In the genomic region with DNA sequence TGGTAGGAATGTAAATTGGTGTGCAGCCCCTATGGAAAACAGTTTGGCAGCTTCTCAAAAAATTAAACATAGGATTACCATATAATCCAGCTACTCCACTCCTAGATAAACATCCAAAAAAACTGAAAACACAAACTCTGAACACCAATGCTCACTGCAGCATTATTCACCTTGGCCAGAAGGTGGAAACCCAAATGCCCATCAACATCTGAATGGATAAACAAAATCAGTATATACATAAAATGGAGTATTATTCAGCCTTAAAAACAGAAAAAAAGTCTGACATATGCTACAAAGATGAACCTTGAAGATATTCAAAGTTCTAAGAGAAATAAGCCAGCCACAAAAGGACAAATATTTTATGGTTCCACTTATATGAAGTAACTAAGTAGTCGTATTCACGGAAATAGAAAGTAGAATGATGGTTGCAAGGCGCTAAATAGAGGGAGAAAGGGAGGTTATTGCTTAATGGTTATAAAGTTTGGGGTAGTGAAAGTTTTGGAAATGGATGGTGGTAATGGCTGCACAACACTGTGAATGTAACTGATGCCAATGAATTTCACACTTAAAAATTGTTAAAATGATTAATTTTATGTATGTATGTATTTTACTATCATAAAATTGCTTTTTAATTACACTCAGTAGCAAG, we compare ENCODE assay signal across 12 cellular contexts. TPM values are rescaled to one million over a fixed set of nuclear protein-coding genes. Genes with fewer than 3 reads are reported as not detected.
A peak's percentile ranks its signal among the peaks of the same experiment; 100 is the strongest.
DNase-seq lines count a peak whose midpoint lies in the region; ATAC-seq and TF ChIP-seq lines count a peak whose summit lies in the region.
"Had no signal": no experiment of that assay in that cellular context is flagged by ENCODE, and none has a peak within 500 bp of the region (broad histone marks: within the 10 kb centered on the region; RNA-seq: fewer than 3 reads in every experiment).

No MANE protein-coding gene starts in this region.

- H3K27ac ChIP-seq in substantia nigra (ENCODE audit: low read depth, low read length, poor library complexity, severe bottlenecking): no peak overlapping the region
- H3K27ac ChIP-seq: Peyer's patch had no signal

- peak overlapping the region; percentile 79 for H3K27ac Mint-ChIP-seq in activated T-helper 17 cell treated with anti-CD3 and anti-CD28 coated beads, Interleukin-2, amount 50 U/mL, for 72 hours
- H3K27ac Mint-ChIP-seq in progenitor cell of endocrine pancreas: no peak overlapping the region

- no peak overlapping the region for H2AFZ ChIP-seq in Loucy (ENCODE audit: low read length)

- peak overlapping the region; percentile 85 for H3K9ac ChIP-seq in Loucy (ENCODE audit: low read depth, low read length, poor library complexity, severe bottlenecking)

- H3K4me3 ChIP-seq in Loucy (ENCODE audit: low read length, poor library complexity, severe bottlenecking): peak overlapping the region; percentile 22
- H3K4me3 ChIP-seq: Peyer's patch had no signal

- no peaks in the 10 kb centered on the region for H3K27me3 ChIP-seq in Loucy (ENCODE audit: insufficient read depth, low read length, poor library complexity, severe bottlenecking)
- H3K27me3 ChIP-seq: Peyer's patch had no signal

- peaks cover 44% of the 10 kb centered on the region for H4K20me1 ChIP-seq in Loucy (ENCODE audit: insufficient read depth, low read length, poor library complexity, severe bottlenecking)

- peaks cover 43% of the 10 kb centered on the region for H3K4me1 ChIP-seq in Loucy (ENCODE audit: insufficient read depth, low read length, poor library complexity, severe bottlenecking)

- H3K4me2 ChIP-seq in Loucy (ENCODE audit: low read depth, low read length, poor library complexity, severe bottlenecking): peak overlapping the region; percentile 80

- peaks cover 82% of the 10 kb centered on the region for H3K79me2 ChIP-seq in Loucy (ENCODE audit: insufficient read depth, low read length)

- DNase-seq in activated T-cell treated with anti-CD3 and anti-CD28 coated beads, Interleukin-2, amount 50 U/mL, for 4 hours: no peak
- no peak for DNase-seq in activated T-cell treated with anti-CD3 and anti-CD28 coated beads, Interleukin-2, amount 50 U/mL, for 1 hour
- DNase-seq in progenitor cell of endocrine pancreas (ENCODE audit: low spot score, unreplicated experiment) (no peak), substantia nigra (lab: John Stamatoyannopoulos, UW) (no peak), NCI-H187 (lab: John Stamatoyannopoulos, UW) (no peak), iPS-NIHi7 (ENCODE audit: extremely low spot score) (no peak)
- DNase-seq: NCI-H345, nucleus accumbens, Peyer's patch, T1000 had no signal

- H3K27me3 Mint-ChIP-seq in activated T-cell treated with anti-CD3 and anti-CD28 coated beads, Interleukin-2, amount 50 U/mL, for 4 hours (ENCODE audit: low read depth): no peaks in the 10 kb centered on the region
- no peaks in the 10 kb centered on the region for H3K27me3 Mint-ChIP-seq in activated T-helper 17 cell treated with anti-CD3 and anti-CD28 coated beads, Interleukin-2, amount 50 U/mL, for 72 hours
- H3K27me3 Mint-ChIP-seq in progenitor cell of endocrine pancreas: no peaks in the 10 kb centered on the region

- TF ChIP-seq CTCF in Loucy (conservative IDR thresholded peaks at IDR 0.05; ENCODE audit: low read length) (peak; percentile 48), progenitor cell of endocrine pancreas (IDR thresholded peaks at IDR 0.05; ENCODE audit: unreplicated experiment) (peak; percentile 42)

- peaks cover 21% of the 10 kb centered on the region; the same call in 1 of the 2 replicates for H3K36me3 ChIP-seq in Loucy (ENCODE audit: insufficient read depth, low read length)

- no peak for ATAC-seq in activated T-cell treated with anti-CD3 and anti-CD28 coated beads, Interleukin-2, amount 50 U/mL, for 4 hours
- no peak for ATAC-seq in activated T-helper 17 cell treated with anti-CD3 and anti-CD28 coated beads, Interleukin-2, amount 50 U/mL, for 72 hours (replicated peaks)

- peak overlapping the region; percentile 33 for H3K4me3 Mint-ChIP-seq in activated T-cell treated with anti-CD3 and anti-CD28 coated beads, Interleukin-2, amount 50 U/mL, for 4 hours
- peak overlapping the region; percentile 39 for H3K4me3 Mint-ChIP-seq in activated T-helper 17 cell treated with anti-CD3 and anti-CD28 coated beads, Interleukin-2, amount 50 U/mL, for 72 hours
- H3K4me3 Mint-ChIP-seq in progenitor cell of endocrine pancreas (ENCODE audit: low read depth): no peak overlapping the region

- H3K9me3 ChIP-seq in Loucy (ENCODE audit: insufficient read depth, low read depth, low read length): no peaks in the 10 kb centered on the region
- H3K9me3 ChIP-seq: Peyer's patch had no signal

- peaks cover 18% of the 10 kb centered on the region for H3K36me3 Mint-ChIP-seq in activated T-cell treated with anti-CD3 and anti-CD28 coated beads, Interleukin-2, amount 50 U/mL, for 4 hours (ENCODE audit: insufficient read depth)
- H3K36me3 Mint-ChIP-seq in activated T-helper 17 cell treated with anti-CD3 and anti-CD28 coated beads, Interleukin-2, amount 50 U/mL, for 72 hours (ENCODE audit: low read depth): peaks cover 63% of the 10 kb centered on the region
- peaks cover 2% of the 10 kb centered on the region for H3K36me3 Mint-ChIP-seq in progenitor cell of endocrine pancreas (ENCODE audit: insufficient read depth)

- H3F3A ChIP-seq in Loucy (ENCODE audit: low read depth): no peaks in the 10 kb centered on the region

- no peaks in the 10 kb centered on the region for H3K9me2 ChIP-seq in Loucy (replicated peaks; ENCODE audit: low read depth, low read length)

- H3K9me3 Mint-ChIP-seq in activated T-cell treated with anti-CD3 and anti-CD28 coated beads, Interleukin-2, amount 50 U/mL, for 4 hours: no peaks in the 10 kb centered on the region
- no peaks in the 10 kb centered on the region for H3K9me3 Mint-ChIP-seq in activated T-helper 17 cell treated with anti-CD3 and anti-CD28 coated beads, Interleukin-2, amount 50 U/mL, for 72 hours
- no peaks in the 10 kb centered on the region for H3K9me3 Mint-ChIP-seq in progenitor cell of endocrine pancreas (ENCODE audit: low read depth)

- H3K4me1 Mint-ChIP-seq in activated T-cell treated with anti-CD3 and anti-CD28 coated beads, Interleukin-2, amount 50 U/mL, for 4 hours (ENCODE audit: low read depth): peaks cover 34% of the 10 kb centered on the region
- H3K4me1 Mint-ChIP-seq in activated T-helper 17 cell treated with anti-CD3 and anti-CD28 coated beads, Interleukin-2, amount 50 U/mL, for 72 hours: peaks cover 10% of the 10 kb centered on the region
- peaks cover 19% of the 10 kb centered on the region for H3K4me1 Mint-ChIP-seq in progenitor cell of endocrine pancreas (ENCODE audit: low read depth)

RNA-seq across cellular contexts. Expression of a gene that starts 4.0 kb away (rescaled TPM):
- 10 to 100 TPM; 49.6 to 58.7 (median 53.8) TPM for total RNA-seq in activated T-cell treated with anti-CD3 and anti-CD28 coated beads, Interleukin-2, amount 50 U/mL, for 4 hours
- total RNA-seq in activated T-helper 17 cell treated with anti-CD3 and anti-CD28 coated beads, Interleukin-2, amount 50 U/mL, for 72 hours: 10 to 100 TPM; 68.4 to 84.5 TPM
- 103 and 105 TPM in 2 replicates for total RNA-seq in progenitor cell of endocrine pancreas

RNA-seq across cellular contexts. Expression of a gene that starts 18.4 kb away (rescaled TPM):
- 10 to 100 TPM; 31.2 to 32.0 (median 31.4) TPM for total RNA-seq in activated T-cell treated with anti-CD3 and anti-CD28 coated beads, Interleukin-2, amount 50 U/mL, for 4 hours
- 10 to 100 TPM; 12.0 to 14.6 TPM for total RNA-seq in activated T-helper 17 cell treated with anti-CD3 and anti-CD28 coated beads, Interleukin-2, amount 50 U/mL, for 72 hours
- total RNA-seq in progenitor cell of endocrine pancreas: 25.3 and 25.8 TPM in 2 replicates

RNA-seq across cellular contexts. Expression of a gene that starts 18.5 kb away (rescaled TPM):
- total RNA-seq in activated T-cell treated with anti-CD3 and anti-CD28 coated beads, Interleukin-2, amount 50 U/mL, for 4 hours: 10 to 100 TPM; 11.9 to 14.4 (median 13.4) TPM
- 10 to 100 TPM; 38.3 to 39.9 TPM for total RNA-seq in activated T-helper 17 cell treated with anti-CD3 and anti-CD28 coated beads, Interleukin-2, amount 50 U/mL, for 72 hours
- total RNA-seq in progenitor cell of endocrine pancreas: 118 and 123 TPM in 2 replicates

RNA-seq across cellular contexts. Expression of a gene that starts 31.0 kb away (rescaled TPM):
- 1 to 10 TPM in 2 of 3 donors, under 1 TPM in 1; 0.95 to 1.7 (median 1.6) TPM for total RNA-seq in activated T-cell treated with anti-CD3 and anti-CD28 coated beads, Interleukin-2, amount 50 U/mL, for 4 hours
- total RNA-seq in activated T-helper 17 cell treated with anti-CD3 and anti-CD28 coated beads, Interleukin-2, amount 50 U/mL, for 72 hours: 1 to 10 TPM; 1.6 to 3.1 TPM
- 1.6 and 1.8 TPM in 2 replicates for total RNA-seq in progenitor cell of endocrine pancreas

RNA-seq across cellular contexts. Expression of a gene that starts 31.1 kb away (rescaled TPM):
- total RNA-seq in activated T-cell treated with anti-CD3 and anti-CD28 coated beads, Interleukin-2, amount 50 U/mL, for 4 hours: 10 to 100 TPM; 19.2 to 26.0 (median 22.4) TPM
- total RNA-seq in activated T-helper 17 cell treated with anti-CD3 and anti-CD28 coated beads, Interleukin-2, amount 50 U/mL, for 72 hours: 10 to 100 TPM; 25.5 to 28.3 TPM
- total RNA-seq in progenitor cell of endocrine pancreas: 30.3 and 33.4 TPM in 2 replicates
